17 cellular contexts compared by ENCODE assay signal in genomic region chr20:55322745-55323144, GRCh38.
"Had no signal": no experiment of that assay in that cellular context is flagged by ENCODE, and none has a peak within 500 bp of the region (broad histone marks: within the 10 kb centered on the region; RNA-seq: fewer than 3 reads in every experiment).

No MANE protein-coding gene starts in this region.

- ATAC-seq: stimulated activated effector memory CD8-positive, alpha-beta T cell treated with anti-CD3 and anti-CD28 coated beads, Interleukin-12 subunit alpha, Interleukin-12 subunit beta, amount 100 ng/mL, for 72 hours; stimulated activated memory B cell treated with anti-CD40 and anti-IgM and Interleukin-4, amounts not matched to agents 10 μg/mL and 1 μg/mL and 100 μg/mL, for 72 hours; stimulated activated naive B cell treated with anti-CD40 and anti-IgM and Interleukin-4, amounts not matched to agents 10 μg/mL and 1 μg/mL and 100 μg/mL, for 72 hours; stimulated activated naive CD8-positive, alpha-beta T cell treated with anti-CD3 and anti-CD28 coated beads, Interleukin-15, amount 100 ng/mL, for 72 hours; stimulated activated naive CD8-positive, alpha-beta T cell treated with anti-CD3 and anti-CD28 coated beads, Interleukin-15, Interleukin-2, amounts not matched to agents 100 U/mL and 50 U/mL, for 24 hours; upper lobe of right lung had no signal

- H3K36me3 ChIP-seq: stomach, suprapubic skin, thoracic aorta, thyroid gland, tibial artery, tibial nerve, transverse colon, upper lobe of left lung, upper lobe of right lung, uterus, vagina had no signal

- H3K9me3 ChIP-seq: stomach, suprapubic skin, testis, thoracic aorta, thyroid gland, tibial artery, tibial nerve, transverse colon, upper lobe of left lung, upper lobe of right lung, uterus, vagina had no signal

- H3K27ac ChIP-seq: stomach, suprapubic skin, testis, thoracic aorta, thyroid gland, tibial artery, tibial nerve, transverse colon, upper lobe of left lung, upper lobe of right lung, uterus, vagina had no signal

- H3K27me3 ChIP-seq: stomach, suprapubic skin, testis, thyroid gland, tibial artery, tibial nerve, transverse colon, upper lobe of left lung, upper lobe of right lung, uterus, vagina had no signal

- H3K4me3 ChIP-seq: stomach, suprapubic skin, testis, thoracic aorta, thyroid gland, tibial artery, tibial nerve, transverse colon, upper lobe of left lung, upper lobe of right lung, uterus, vagina had no signal
